18 cellular contexts compared by ENCODE assay signal in the genomic region with DNA sequence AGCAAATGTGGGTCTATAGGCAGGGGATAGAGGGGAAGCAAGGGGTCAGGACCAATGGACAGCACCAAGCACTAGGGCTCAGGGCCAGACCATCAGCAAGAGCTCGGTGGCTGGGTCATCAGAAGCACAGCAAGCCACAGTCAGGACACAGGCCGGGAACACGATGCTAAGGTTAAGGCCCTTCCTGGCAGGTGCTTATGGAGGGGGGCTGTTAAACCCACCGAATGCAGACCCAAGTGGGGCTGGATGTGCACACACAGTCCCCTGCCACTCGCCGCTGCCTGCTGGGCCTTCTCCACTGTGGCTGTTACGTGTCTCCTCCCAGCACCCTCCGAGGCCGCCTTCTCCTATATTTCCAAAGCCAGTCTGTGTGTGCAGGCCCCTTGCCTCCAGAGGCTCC.
DNase-seq lines count a peak whose midpoint lies in the region; ATAC-seq, FAIRE-seq and TF ChIP-seq lines count a peak whose summit lies in the region.
"Had no signal": no experiment of that assay in that cellular context is flagged by ENCODE, and none has a peak within 500 bp of the region (broad histone marks: within the 10 kb centered on the region; RNA-seq: fewer than 3 reads in every experiment).

No MANE protein-coding gene starts in this region.

- TF ChIP-seq EP300 in H1 (IDR thresholded peaks at IDR 0.05; ENCODE audit: borderline replicate concordance in 1 of 2, low read depth in 2 of 2, low read length in 2 of 2): no peak
- TF ChIP-seq EP300 in suprapubic skin (IDR thresholded peaks at IDR 0.05): no peak

- H3K9me3 ChIP-seq in SK-N-MC (ENCODE audit: low read depth, low read length) (no peaks in the 10 kb centered on the region), H1 (ENCODE audit: insufficient read depth in 2 of 2, low read depth in 1 of 2, low read length in 1 of 2) (no peaks in the 10 kb centered on the region), mucosa of rectum (ENCODE audit: control insufficient read depth in 2 of 2, low read length in 2 of 2) (no peaks in the 10 kb centered on the region), suprapubic skin (no peaks in the 10 kb centered on the region)
- H3K9me3 ChIP-seq: BLaER1 treated with 17β-estradiol and CSF1 and Interleukin-3, amounts not matched to agents 10 nM and 100 nM had no signal

- H2BK12ac ChIP-seq in H1 (ENCODE audit: low read depth, low read length): no peak overlapping the region

- H3K27me3 ChIP-seq in H1 (replicated peaks in 1 of 4; ENCODE audit: control insufficient read depth in 3 of 4, extremely low read depth in 1 of 4, insufficient read depth in 3 of 4, low read length in 3 of 4) (peaks cover 0 to 2% (median 0%) of the 10 kb centered on the region in 4 experiments; a peak in 1 of 7 replicates), mucosa of rectum (ENCODE audit: control insufficient read depth in 2 of 2, insufficient read depth in 2 of 2, low read length in 2 of 2) (no peaks in the 10 kb centered on the region), suprapubic skin (no peaks in the 10 kb centered on the region)
- H3K27me3 ChIP-seq: BLaER1 treated with 17β-estradiol and CSF1 and Interleukin-3, amounts not matched to agents 10 nM and 100 nM had no signal

- no peak overlapping the region for H3K18ac ChIP-seq in H1 (ENCODE audit: extremely low read depth, low read length)

- H4K5ac ChIP-seq in H1 (ENCODE audit: insufficient read length, low read depth, low read length): no peak overlapping the region

- no peak overlapping the region for H4K91ac ChIP-seq in H1 (replicated peaks; ENCODE audit: insufficient read length, low read length)

- H3K4me3 ChIP-seq in SK-N-MC: peak overlapping the region; percentile 71
- no peak overlapping the region for H3K4me3 ChIP-seq in H1 (ENCODE audit: extremely low read depth in 1 of 4, insufficient read depth in 2 of 4, low read depth in 3 of 4, low read length in 4 of 4)
- H3K4me3 ChIP-seq in mucosa of rectum (ENCODE audit: low read length in 2 of 2): peak overlapping the region in 1 of 2 donors; percentile 5
- no peak overlapping the region for H3K4me3 ChIP-seq in suprapubic skin
- H3K4me3 ChIP-seq: BLaER1 treated with 17β-estradiol and CSF1 and Interleukin-3, amounts not matched to agents 10 nM and 100 nM had no signal

- peak overlapping the region; percentile 56 for H3K9ac ChIP-seq in SK-N-MC (ENCODE audit: insufficient read length)
- no peak overlapping the region for H3K9ac ChIP-seq in H1 (replicated peaks in 1 of 4; ENCODE audit: extremely low read depth in 1 of 4, low read depth in 3 of 4, low read length in 3 of 4)
- H3K9ac ChIP-seq in mucosa of rectum (ENCODE audit: low read depth in 1 of 2, low read length in 2 of 2): peak overlapping the region; percentile 43 to 52
- H3K9ac ChIP-seq: BLaER1 treated with 17β-estradiol and CSF1 and Interleukin-3, amounts not matched to agents 10 nM and 100 nM had no signal

- H3K23me2 ChIP-seq in H1 (ENCODE audit: low read depth, low read length): no peaks in the 10 kb centered on the region

- H3K56ac ChIP-seq in H1 (replicated peaks; ENCODE audit: insufficient read length, low read depth, low read length): no peak overlapping the region

- ATAC-seq in GM21825 (IDR thresholded peaks at IDR 0.05; ENCODE audit: unreplicated experiment): no peak
- ATAC-seq: activated T-cell treated with anti-CD3 and anti-CD28 coated beads, Interleukin-2, amount 50 U/mL, for 4 hours; HCT116 had no signal

- H3K79me1 ChIP-seq in H1 (ENCODE audit: low read depth, low read length): no peaks in the 10 kb centered on the region

- no peaks in the 10 kb centered on the region for H4K20me1 ChIP-seq in H1 (replicated peaks in 1 of 2; ENCODE audit: control insufficient read depth in 1 of 2, insufficient read depth in 2 of 2, low read length in 2 of 2)
- H4K20me1 ChIP-seq: BLaER1 treated with 17β-estradiol and CSF1 and Interleukin-3, amounts not matched to agents 10 nM and 100 nM had no signal

- TF ChIP-seq POLR2A in H1 (IDR thresholded peaks at IDR 0.05; ENCODE audit: control extremely low read depth in 1 of 2, low read depth in 2 of 2, low read length in 2 of 2) (no peak), suprapubic skin (IDR thresholded peaks at IDR 0.05) (no peak)

- H2BK20ac ChIP-seq in H1 (ENCODE audit: low read length): 0 out of 2 replicates have a peak overlapping the region, but pooled peaks have one; percentile 72

- H2BK15ac ChIP-seq in H1 (ENCODE audit: low read length): no peak overlapping the region

- DNase-seq in SK-N-MC (ENCODE audit: low read depth, low spot score) (no peak), H1 (ENCODE audit: low read depth in 1 of 2, low spot score in 2 of 2) (no peak), suprapubic skin (ENCODE audit: low spot score in 2 of 2) (no peak), NCI-H2171 treated with DMSO at 0.1 percent for 48 hours (lab: John Stamatoyannopoulos, UW) (no peak), NCI-H1092 treated with DMSO at 0.1 percent for 48 hours (lab: John Stamatoyannopoulos, UW) (no peak)
- no peak for DNase-seq in activated T-cell treated with anti-CD3 and anti-CD28 coated beads, Interleukin-2, amount 50 U/mL, for 48 hours
- DNase-seq: activated CD4-positive, alpha-beta T cell treated with anti-CD3 and anti-CD28 coated beads, Interleukin-2, amount 10 ng/mL, durations not matched to agents 24 days and 14 days; activated naive CD8-positive, alpha-beta T cell treated with anti-CD3 and anti-CD28 coated beads, Interleukin-2, amount 10 ng/mL, durations not matched to agents 7 days and 5 days; activated T-cell treated with anti-CD3 and anti-CD28 coated beads, Interleukin-2, amount 50 U/mL, for 4 hours; caudate nucleus; DMS153; immature natural killer cell; NCI-H1092; NCI-H345 had no signal

- H3K36me3 ChIP-seq in SK-N-MC (ENCODE audit: insufficient read depth, low read length) (no peaks in the 10 kb centered on the region), H1 (ENCODE audit: control insufficient read depth in 2 of 4, insufficient read depth in 4 of 4, low read length in 3 of 4) (no peaks in the 10 kb centered on the region), mucosa of rectum (ENCODE audit: control insufficient read depth in 2 of 2, insufficient read depth in 2 of 2, low read length in 2 of 2) (no peaks in the 10 kb centered on the region), suprapubic skin (no peaks in the 10 kb centered on the region)
- H3K36me3 ChIP-seq: BLaER1 treated with 17β-estradiol and CSF1 and Interleukin-3, amounts not matched to agents 10 nM and 100 nM had no signal

- no peak for TF ChIP-seq CTCF in H1 (IDR thresholded peaks at IDR 0.05; ENCODE audit: control extremely low read depth in 1 of 3, insufficient read depth in 1 of 3, low read depth in 1 of 3, low read length in 3 of 3)
- no peak for TF ChIP-seq CTCF in suprapubic skin (IDR thresholded peaks at IDR 0.05)

- POLR2A ChIA-PET in H1 (lab: Charles Lee; ENCODE audit: partially characterized antibody): interaction anchor here (1.2 kb wide), 1 partner anchor 39 kb away, joined by 3 read pairs; no protein-coding TSS in a partner anchor

- H3K4me1 ChIP-seq in H1 (replicated peaks in 1 of 4; ENCODE audit: control insufficient read depth in 3 of 4, insufficient read depth in 4 of 4, low read length in 3 of 4) (peaks cover 2 to 6% (median 6%) of the 10 kb centered on the region in 4 experiments; a peak in 6 of 7 replicates), mucosa of rectum (ENCODE audit: control insufficient read depth in 2 of 2, insufficient read depth in 2 of 2, low read length in 2 of 2) (peaks cover 15 to 26% of the 10 kb centered on the region in 2 donors), suprapubic skin (peaks cover 17% of the 10 kb centered on the region)

- no peak for TF ChIP-seq RAD21 in H1 (IDR thresholded peaks at IDR 0.05 in 1 of 2, conservative IDR thresholded peaks at IDR 0.05 in 1 of 2; ENCODE audit: low read depth in 2 of 2, low read length in 2 of 2)

- H2AFZ ChIP-seq in H1 (ENCODE audit: low read length): no peak overlapping the region

- 76% methylated on average over 9 of the region's 9 CpGs; no CpG with 5 or more reads in 1 of the 2 experiments for WGBS in H1 (ENCODE audit: extremely low coverage in 1 of 2, insufficient coverage in 1 of 2, insufficient read length in 1 of 2, insufficient replicate concordance in 2 of 2, low coverage in 1 of 2, low lambda C conversion rate in 2 of 2, missing lambda C conversion rate in 1 of 2), 2 experiments
- 94% methylated on average over 9 of the region's 9 CpGs for WGBS in suprapubic skin

- H3K14ac ChIP-seq in H1 (ENCODE audit: insufficient read length): no peak overlapping the region

- no peak overlapping the region for H2AK5ac ChIP-seq in H1 (ENCODE audit: low read depth, low read length)

- H3K4ac ChIP-seq in H1 (replicated peaks; ENCODE audit: insufficient read length, low read depth, low read length): no peak overlapping the region

- no peak overlapping the region for H2BK120ac ChIP-seq in H1 (replicated peaks; ENCODE audit: low read depth, low read length)

- H4K8ac ChIP-seq in H1 (ENCODE audit: extremely low read depth, insufficient read depth, low read length): no peak overlapping the region

- no peak for FAIRE-seq in H1 (lab: Jason Lieb, UNC)

- H3K27ac ChIP-seq in SK-N-MC (peak overlapping the region; percentile 98), H1 (ENCODE audit: low read depth, low read length) (no peak overlapping the region), mucosa of rectum (ENCODE audit: low read depth in 2 of 2, low read length in 2 of 2) (peak overlapping the region; percentile 77 to 80), suprapubic skin (peak overlapping the region; percentile 47)
- H3K27ac ChIP-seq: BLaER1 treated with 17β-estradiol and CSF1 and Interleukin-3, amounts not matched to agents 10 nM and 100 nM had no signal

- CTCF ChIA-PET in H1 (lab: Charles Lee; ENCODE audit: partially characterized antibody): interaction anchor here (1.5 kb wide), 1 partner anchor 18 kb away, joined by 4 read pairs; no protein-coding TSS in a partner anchor

- H3K79me2 ChIP-seq in H1 (ENCODE audit: control insufficient read depth in 1 of 2, insufficient read depth in 2 of 2, low read length in 2 of 2): no peaks in the 10 kb centered on the region

- no peak overlapping the region for H2BK5ac ChIP-seq in H1 (ENCODE audit: low read depth, low read length)

- no peak overlapping the region for H3K23ac ChIP-seq in H1 (ENCODE audit: insufficient read length)

- no peak overlapping the region for H3K4me2 ChIP-seq in H1 (ENCODE audit: insufficient read depth in 1 of 2, low read depth in 2 of 2, low read length in 2 of 2)

TF ChIP-seq in H1, 55 proteins besides CTCF, POLR2A, EP300 and RAD21:
- no peak for TF ChIP-seq TEAD4 (IDR thresholded peaks at IDR 0.05; ENCODE audit: low read depth, low read length)
- no peak for TF ChIP-seq SP4 (IDR thresholded peaks at IDR 0.05; ENCODE audit: low read length)
- no peak for TF ChIP-seq GABPA (IDR thresholded peaks at IDR 0.05; ENCODE audit: borderline replicate concordance, insufficient read depth, low read length)

Comparison
In these comparisons a context has a peak if more than half of its experiments do, and no peak if none do; other contexts are left out.
1. H3K9ac ChIP-seq: peak in SK-N-MC (single experiment) and mucosa of rectum (2 of 2); none in H1 (0 of 4).